In the genomic region with DNA sequence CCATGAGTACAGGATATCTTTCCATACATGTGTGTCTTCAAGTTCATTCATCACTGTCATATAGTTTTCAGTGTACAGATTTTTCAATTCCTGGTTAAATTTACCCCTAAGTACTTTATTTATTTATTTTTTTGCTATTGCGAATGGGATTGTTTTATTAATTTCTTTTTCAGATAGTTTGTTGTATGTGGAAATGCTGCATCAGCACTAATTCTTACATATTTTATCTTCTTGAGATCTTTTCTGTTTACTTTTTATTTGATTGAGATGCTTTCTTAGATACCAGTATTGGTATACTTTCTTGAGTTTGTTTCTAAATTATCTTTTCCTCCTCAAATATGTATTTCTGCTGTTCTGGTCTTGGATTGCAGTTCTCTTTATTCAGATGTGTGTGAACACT, we compare ENCODE assay signal across 30 cellular contexts.
"Had no signal": no experiment of that assay in that cellular context is flagged by ENCODE, and none has a peak within 500 bp of the region (broad histone marks: within the 10 kb centered on the region; RNA-seq: fewer than 3 reads in every experiment).

No MANE protein-coding gene starts in this region.

- H3K4me2 ChIP-seq: neural progenitor cell, smooth muscle cell had no signal

- H3K79me2 ChIP-seq: parathyroid adenoma had no signal

- FAIRE-seq: urothelium cell line had no signal

- ATAC-seq: naive thymus-derived CD8-positive, alpha-beta T cell; natural killer cell treated with Interleukin-12 subunit alpha and Interleukin-12 subunit beta and Interleukin-15 and Interleukin-18, amount 100 ng/mL, for 72 hours; psoas muscle; right cardiac atrium; sciatic nerve; stimulated activated memory B cell treated with anti-CD40 and anti-IgM and Interleukin-4, amounts not matched to agents 10 μg/mL and 1 μg/mL and 100 μg/mL, for 72 hours; stimulated activated naive CD8-positive, alpha-beta T cell treated with anti-CD3 and anti-CD28 coated beads, Interleukin-15, amount 100 ng/mL, for 72 hours; stimulated activated naive CD8-positive, alpha-beta T cell treated with anti-CD3 and anti-CD28 coated beads, Interleukin-15, Interleukin-2, amounts not matched to agents 100 U/mL and 50 U/mL, for 24 hours had no signal

- H3K27ac ChIP-seq: neural progenitor cell, ovary, parathyroid adenoma, psoas muscle, skin epidermis, spleen, thoracic aorta, thyroid gland, tibial nerve, upper lobe of left lung, vagina had no signal

- H3K27me3 ChIP-seq: neural progenitor cell, ovary, thyroid gland, tibial nerve, upper lobe of left lung, vagina had no signal

- H3K36me3 ChIP-seq: neural progenitor cell, ovary, spleen, thoracic aorta, thyroid gland, tibial nerve, upper lobe of left lung, vagina had no signal

- H3K4me3 ChIP-seq: neural progenitor cell, ovary, psoas muscle, skin epidermis, smooth muscle cell, spleen, thoracic aorta, thyroid gland, tibial nerve, upper lobe of left lung, vagina had no signal

- H3K9me3 ChIP-seq: ovary, psoas muscle, spleen, thoracic aorta, thyroid gland, tibial nerve, upper lobe of left lung, vagina had no signal

- H3K9ac ChIP-seq: neural progenitor cell, parathyroid adenoma had no signal

- H3K4me1 ChIP-seq: parathyroid adenoma, psoas muscle, spleen, thyroid gland, tibial nerve, upper lobe of left lung, vagina had no signal

- H2AFZ ChIP-seq: neural progenitor cell, parathyroid adenoma had no signal

- DNase-seq: naive thymus-derived CD8-positive, alpha-beta T cell; occipital lobe; ovary; posterior cingulate gyrus; psoas muscle; right cardiac atrium; spleen; stimulated activated CD4-positive, alpha-beta T cell treated with anti-CD3 and anti-CD28 coated beads, Interleukin-12 subunit alpha, Interleukin-12 subunit beta, amount 100 ng/mL, for 4 hours; stimulated activated CD4-positive, alpha-beta T cell treated with anti-CD3 and anti-CD28 coated beads, Interleukin-1b, Interleukin-23, amount 100 ng/mL, for 48 hours; stimulated activated CD4-positive, alpha-beta T cell treated with anti-CD3 and anti-CD28 coated beads, Interleukin-4, amount 100 ng/mL, for 1 hour; stimulated activated CD4-positive, alpha-beta T cell treated with anti-CD3 and anti-CD28 coated beads, Interleukin-4, amount 100 ng/mL, for 4 hours; stimulated activated CD8-positive, alpha-beta memory T cell treated with anti-CD3 and anti-CD28 coated beads, Interleukin-4, amount 100 ng/mL, for 48 hours; stimulated activated naive CD4-positive, alpha-beta T cell; stimulated activated naive CD8-positive, alpha-beta T cell treated with anti-CD3 and anti-CD28 coated beads, Interleukin-15, amount 100 ng/mL, for 72 hours; stimulated activated naive CD8-positive, alpha-beta T cell treated with anti-CD3 and anti-CD28 coated beads, Interleukin-15, Interleukin-2, amounts not matched to agents 100 U/mL and 50 U/mL, for 24 hours; substantia nigra; thyroid gland; trophoblast cell; upper lobe of left lung had no signal
